Comparison of ENCODE assay signal across 24 cellular contexts in genomic region chr14:23149745-23150144, GRCh38. TPM values are rescaled to one million over a fixed set of nuclear protein-coding genes. Genes with fewer than 3 reads are reported as not detected.
"Had no signal": no experiment of that assay in that cellular context is flagged by ENCODE, and none has a peak within 500 bp of the region (broad histone marks: within the 10 kb centered on the region; RNA-seq: fewer than 3 reads in every experiment).

No MANE protein-coding gene starts in this region.

- H3K4me2 ChIP-seq: neural progenitor cell had no signal

- H3K4me3 ChIP-seq: coronary artery, heart left ventricle, neural progenitor cell, thyroid gland had no signal

- DNase-seq: activated CD4-positive, alpha-beta T cell treated with anti-CD3 and anti-CD28 coated beads for 48 hours; activated CD4-positive, CD25-positive, alpha-beta regulatory T cell; activated CD8-positive, alpha-beta T cell treated with anti-CD3 and anti-CD28 coated beads for 36 hours; activated naive CD4-positive, alpha-beta T cell treated with anti-CD3 and anti-CD28 coated beads for 36 hours; activated T-cell treated with anti-CD3 and anti-CD28 coated beads, Interleukin-2, amount 50 U/mL, for 1 hour; anterior cingulate cortex; foreskin keratinocyte; heart left ventricle; immature natural killer cell; kidney glomerular epithelial cell; left ventricle myocardium superior; naive B cell; stimulated activated naive B cell treated with anti-CD40 and anti-IgM and Interleukin-4, amounts not matched to agents 10 μg/mL and 1 μg/mL and 100 μg/mL, for 72 hours; T-cell; thyroid gland had no signal

- H3K9ac ChIP-seq: neural progenitor cell had no signal

- H3K27ac Mint-ChIP-seq: activated CD8-positive, alpha-beta T cell treated with anti-CD3 and anti-CD28 coated beads for 36 hours; activated naive CD4-positive, alpha-beta T cell treated with anti-CD3 and anti-CD28 coated beads for 36 hours; immature natural killer cell; naive B cell; neural progenitor cell; stimulated activated naive B cell treated with anti-CD40 and anti-IgM and Interleukin-4, amounts not matched to agents 10 μg/mL and 1 μg/mL and 100 μg/mL, for 72 hours; T-cell had no signal

- H3K27ac ChIP-seq: foreskin keratinocyte, neural progenitor cell, thyroid gland had no signal

- H3K4me1 Mint-ChIP-seq: immature natural killer cell had no signal

- H3K9me3 ChIP-seq: heart left ventricle, thyroid gland had no signal

- ATAC-seq: activated CD8-positive, alpha-beta T cell treated with anti-CD3 and anti-CD28 coated beads for 36 hours; foreskin keratinocyte; heart left ventricle; left ventricle myocardium superior; sciatic nerve; stimulated activated naive B cell treated with anti-CD40 and anti-IgM and Interleukin-4, amounts not matched to agents 10 μg/mL and 1 μg/mL and 100 μg/mL, for 72 hours; T-cell had no signal

- H3K36me3 Mint-ChIP-seq: brain; immature natural killer cell; naive B cell; stimulated activated naive B cell treated with anti-CD40 and anti-IgM and Interleukin-4, amounts not matched to agents 10 μg/mL and 1 μg/mL and 100 μg/mL, for 72 hours; T-cell had no signal

- H3K9me3 Mint-ChIP-seq: activated CD8-positive, alpha-beta T cell treated with anti-CD3 and anti-CD28 coated beads for 36 hours; activated naive CD4-positive, alpha-beta T cell treated with anti-CD3 and anti-CD28 coated beads for 36 hours; T-cell had no signal

- H3K27me3 ChIP-seq: foreskin keratinocyte, heart left ventricle, neural progenitor cell, thyroid gland had no signal

- H3K36me3 ChIP-seq: heart left ventricle, neural progenitor cell, thyroid gland had no signal

- H3K4me3 Mint-ChIP-seq: activated CD8-positive, alpha-beta T cell treated with anti-CD3 and anti-CD28 coated beads for 36 hours; activated naive CD4-positive, alpha-beta T cell treated with anti-CD3 and anti-CD28 coated beads for 36 hours; brain; immature natural killer cell; naive B cell; neural progenitor cell; stimulated activated naive B cell treated with anti-CD40 and anti-IgM and Interleukin-4, amounts not matched to agents 10 μg/mL and 1 μg/mL and 100 μg/mL, for 72 hours; T-cell had no signal

- H2AFZ ChIP-seq: neural progenitor cell had no signal

RNA-seq across cellular contexts. Expression of gene CEBPE, which starts 30.7 kb away (rescaled TPM):
- total RNA-seq: fibroblast of lung, foreskin keratinocyte, left ventricle myocardium superior, osteoblast, SK-MEL-5, thyroid gland had no signal
- polyA plus RNA-seq: fibroblast of lung, foreskin keratinocyte, heart left ventricle, immature natural killer cell had no signal

RNA-seq across cellular contexts. Expression of gene CIROP, which starts 45.0 kb away (rescaled TPM):
- total RNA-seq: activated CD8-positive, alpha-beta T cell treated with anti-CD3 and anti-CD28 coated beads for 36 hours; activated naive CD4-positive, alpha-beta T cell treated with anti-CD3 and anti-CD28 coated beads for 36 hours; foreskin keratinocyte; heart left ventricle; left ventricle myocardium superior; mononuclear cell; osteoblast; sciatic nerve; SK-MEL-5; subcutaneous adipose tissue; T-cell had no signal
- polyA plus RNA-seq: foreskin keratinocyte, heart left ventricle, immature natural killer cell had no signal
